ENCODE assay signal across 30 cellular contexts in genomic region chr15:83700082-83700481, GRCh38. TPM values are rescaled to one million over a fixed set of nuclear protein-coding genes. Genes with fewer than 3 reads are reported as not detected.
"Had no signal": no experiment of that assay in that cellular context is flagged by ENCODE, and none has a peak within 500 bp of the region (broad histone marks: within the 10 kb centered on the region; RNA-seq: fewer than 3 reads in every experiment).

No MANE protein-coding gene starts in this region.

- H3K9me3 ChIP-seq: adrenal gland, body of pancreas, esophagus squamous epithelium had no signal

- ATAC-seq: activated CD4-positive, CD25-positive, alpha-beta regulatory T cell treated with anti-CD3 and anti-CD28 coated beads, Interleukin-2, amount 50 U/mL, for 24 hours; activated CD8-positive, alpha-beta T cell treated with anti-CD3 and anti-CD28 coated beads for 36 hours; activated naive CD8-positive, alpha-beta T cell treated with anti-CD3 and anti-CD28 coated beads, Interleukin-2, amount 50 U/mL, for 24 hours; activated T-cell treated with anti-CD3 and anti-CD28 coated beads, Interleukin-2, amount 50 U/mL, for 4 hours; body of pancreas; effector memory CD8-positive, alpha-beta T cell; T-helper 17 cell had no signal

- H3K4me3 ChIP-seq: adrenal gland, body of pancreas, esophagus squamous epithelium had no signal

- H3K4me1 ChIP-seq: adrenal gland, body of pancreas, esophagus squamous epithelium had no signal

- H3K27me3 ChIP-seq: adrenal gland, body of pancreas, esophagus squamous epithelium had no signal

- H3K36me3 ChIP-seq: adrenal gland, esophagus squamous epithelium, WERI-Rb-1 had no signal

- H3K27ac ChIP-seq: adrenal gland, body of pancreas, esophagus squamous epithelium, WERI-Rb-1 had no signal

- DNase-seq: activated B cell treated with CpG ODN at 0.5 μM for 24 hours; activated CD4-positive, alpha-beta T cell treated with anti-CD3 and anti-CD28 coated beads for 48 hours; activated CD4-positive, alpha-beta T cell treated with anti-CD3 and anti-CD28 coated beads, Interleukin-2, amount 50 U/mL, for 1 hour; activated CD4-positive, alpha-beta T cell treated with anti-CD3 and anti-CD28 coated beads, Interleukin-2, amount 50 U/mL, for 48 hours; activated CD8-positive, alpha-beta memory T cell treated with anti-CD3 and anti-CD28 coated beads for 24 hours; activated CD8-positive, alpha-beta T cell treated with anti-CD3 and anti-CD28 coated beads for 36 hours; activated effector memory CD4-positive, alpha-beta T cell treated with anti-CD3 and anti-CD28 coated beads, Interleukin-2, amount 50 U/mL, for 16 hours; activated naive CD4-positive, alpha-beta T cell treated with anti-CD3 and anti-CD28 coated beads for 36 hours; activated naive CD8-positive, alpha-beta T cell treated with anti-CD3 and anti-CD28 coated beads for 36 hours; activated naive CD8-positive, alpha-beta T cell treated with anti-CD3 and anti-CD28 coated beads, Interleukin-2, amount 50 U/mL, for 24 hours; activated T-cell treated with anti-CD3 and anti-CD28 coated beads, Interleukin-2, amount 50 U/mL, for 4 hours; adrenal gland; amygdala; aorta; body of pancreas; central memory CD4-positive, alpha-beta T cell; cortex of kidney; dermis blood vessel endothelial cell; effector CD4-positive, alpha-beta T cell; effector memory CD8-positive, alpha-beta T cell; erythroblast; esophagus squamous epithelium; foreskin melanocyte; head of caudate nucleus; T-helper 1 cell; T-helper 17 cell; T1000; WERI-Rb-1 had no signal

RNA-seq across cellular contexts. Expression of gene ADAMTSL3, which starts 46.2 kb away (rescaled TPM):
- total RNA-seq: activated B cell treated with CpG ODN at 0.5 μM for 24 hours; activated CD8-positive, alpha-beta T cell treated with anti-CD3 and anti-CD28 coated beads for 36 hours; activated naive CD4-positive, alpha-beta T cell treated with anti-CD3 and anti-CD28 coated beads for 36 hours; activated naive CD8-positive, alpha-beta T cell treated with anti-CD3 and anti-CD28 coated beads for 36 hours; activated T-cell treated with anti-CD3 and anti-CD28 coated beads, Interleukin-2, amount 50 U/mL, for 4 hours; activated T-helper 1 cell treated with anti-CD3 and anti-CD28 coated beads, Interleukin-12 subunit alpha, Interleukin-12 subunit beta, Interleukin-2, Interleukin-4 antibody, amounts not matched to agents 30 ng/mL and 10 ng/mL and 1 ng/mL, durations not matched to agents 14 hours and 24 hours and 36 hours; T-helper 17 cell had no signal
